Comparison of ENCODE assay signal across 14 cellular contexts in the genomic region with DNA sequence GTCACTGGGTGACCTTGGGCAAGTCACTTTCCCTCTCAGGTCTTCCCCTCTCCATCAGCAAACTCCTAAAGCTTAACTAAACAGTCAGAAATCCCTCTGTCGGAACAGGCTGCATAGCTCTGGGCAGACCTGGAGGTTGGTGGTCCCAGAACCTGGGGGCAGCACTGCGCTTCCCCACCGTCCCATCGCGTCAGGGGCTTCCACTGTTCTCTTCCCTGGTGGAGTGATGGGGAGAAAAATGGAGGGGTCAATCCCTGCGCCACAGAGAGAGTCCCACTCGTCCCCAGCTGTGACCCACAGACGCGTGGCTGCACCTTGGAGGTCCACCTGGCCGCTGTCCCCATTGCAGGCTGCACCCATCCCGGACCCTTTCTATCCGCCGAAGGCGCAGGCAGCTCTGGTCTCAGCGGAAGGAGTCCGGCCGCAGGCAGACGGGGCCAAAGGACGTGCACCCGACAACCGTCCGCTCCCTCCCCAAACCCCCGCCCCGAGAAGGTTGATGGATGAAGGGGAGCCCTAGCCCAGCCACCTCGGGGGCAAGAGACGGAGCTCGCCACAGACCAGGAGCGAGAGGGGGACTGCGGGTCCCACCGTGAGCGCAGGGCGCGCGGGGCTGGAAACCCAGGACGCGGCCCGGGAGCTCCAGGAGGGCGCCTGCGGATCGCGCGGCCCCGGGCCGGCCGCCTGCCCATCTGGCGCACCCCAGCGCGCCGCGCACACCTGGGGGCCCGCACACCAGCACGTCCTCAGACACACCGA. TPM values are rescaled to one million over a fixed set of nuclear protein-coding genes. Genes with fewer than 3 reads are reported as not detected.
DNase-seq lines count a peak whose midpoint lies in the region; FAIRE-seq and TF ChIP-seq lines count a peak whose summit lies in the region.
"Had no signal": no experiment of that assay in that cellular context is flagged by ENCODE, and none has a peak within 500 bp of the region (broad histone marks: within the 10 kb centered on the region; RNA-seq: fewer than 3 reads in every experiment).

No MANE protein-coding gene starts in this region.

- no peak overlapping the region for H3K27ac ChIP-seq in iPS DF 6.9 (ENCODE audit: low read length)
- no peak overlapping the region for H3K27ac ChIP-seq in small intestine (ENCODE audit: low read depth in 1 of 2, low read length in 1 of 2)
- H3K27ac ChIP-seq in tibial nerve, result no peak overlapping the region
- H3K27ac ChIP-seq: Peyer's patch had no signal

- TF ChIP-seq EP300 in Ishikawa (IDR thresholded peaks at IDR 0.05; ENCODE audit: borderline replicate concordance), result no peak
- TF ChIP-seq EP300 in tibial nerve (IDR thresholded peaks at IDR 0.05), result no peak

- no peaks in the 10 kb centered on the region for H3K9me3 Mint-ChIP-seq in progenitor cell of endocrine pancreas (ENCODE audit: low read depth)
- H3K9me3 Mint-ChIP-seq: naive B cell had no signal

- H3K4me3 ChIP-seq in iPS DF 6.9 (ENCODE audit: low read length) (peak overlapping the region; percentile 25; the same call in 1 of the 2 replicates), small intestine (ENCODE audit: low read depth in 1 of 2, low read length in 2 of 2) (peak overlapping the region in 1 of 2 donors; percentile 5), tibial nerve (no peak overlapping the region)

- peaks cover 3% of the 10 kb centered on the region for H3K4me1 Mint-ChIP-seq in progenitor cell of endocrine pancreas (ENCODE audit: low read depth)

- DNase-seq in GM13977 (ENCODE audit: low spot score) (peak; percentile 45), iPS DF 6.9 (ENCODE audit: low read depth, low spot score) (no peak), progenitor cell of endocrine pancreas (ENCODE audit: low spot score, unreplicated experiment) (peak; percentile 8), small intestine (no peak), NCI-H526 treated with DMSO at 0.1 percent for 48 hours (lab: John Stamatoyannopoulos, UW) (no peak), NCI-H345 treated with DMSO at 0.1 percent for 48 hours (lab: John Stamatoyannopoulos, UW; ENCODE audit: unreplicated experiment) (no peak), tibial nerve (ENCODE audit: low spot score in 2 of 2) (no peak)
- DNase-seq: naive B cell had no signal

- H3K27me3 ChIP-seq in iPS DF 6.9 (ENCODE audit: control insufficient read depth, insufficient read depth, low read length) (peaks cover 69% of the 10 kb centered on the region), small intestine (ENCODE audit: control insufficient read depth in 2 of 2, insufficient read depth in 2 of 2, low read length in 2 of 2) (peaks cover 26 to 39% of the 10 kb centered on the region in 2 donors), tibial nerve (peaks cover 0 to 68% of the 10 kb centered on the region in 2 donors)

- in situ Hi-C loops in GM13977 (cut with MboI; ENCODE audit: low pct_unique_long_range_greater_than_20kb, low sequenced_read_pairs, unreplicated experiment), result no loop called here

- no CpG with 5 or more reads among the region's 53 CpGs for whole genome bisulfite sequencing in iPS DF 6.9 (ENCODE audit: insufficient coverage, insufficient read length)
- WGBS in small intestine, 3 donors, result 4 to 6% (median 6%) methylated on average over 39 to 53 of the region's 53 CpGs
- WGBS in tibial nerve, 2 donors, result 7 to 9% methylated on average over 7 to 18 of the region's 53 CpGs

- H3K36me3 ChIP-seq in iPS DF 6.9 (ENCODE audit: control insufficient read depth, insufficient read depth, low read length) (no peaks in the 10 kb centered on the region), small intestine (ENCODE audit: control insufficient read depth in 2 of 2, insufficient read depth in 2 of 2, low read length in 2 of 2) (no peaks in the 10 kb centered on the region), tibial nerve (no peaks in the 10 kb centered on the region)
- H3K36me3 ChIP-seq: Peyer's patch had no signal

- H3K27ac Mint-ChIP-seq in progenitor cell of endocrine pancreas, result no peak overlapping the region

- H3K36me3 Mint-ChIP-seq in progenitor cell of endocrine pancreas (ENCODE audit: insufficient read depth), result no peaks in the 10 kb centered on the region
- H3K36me3 Mint-ChIP-seq: naive B cell had no signal

- no peak for TF ChIP-seq CTCF in GM13977 (IDR thresholded peaks at IDR 0.05; ENCODE audit: extremely low read depth, insufficient read depth, missing control alignments)
- TF ChIP-seq CTCF in progenitor cell of endocrine pancreas (IDR thresholded peaks at IDR 0.05; ENCODE audit: unreplicated experiment), result no peak
- TF ChIP-seq CTCF in tibial nerve (IDR thresholded peaks at IDR 0.05), result no peak

- H3K27me3 Mint-ChIP-seq in progenitor cell of endocrine pancreas, result peaks cover 86% of the 10 kb centered on the region

- no peak for TF ChIP-seq POLR2A in tibial nerve (IDR thresholded peaks at IDR 0.05)

- no peak for TF ChIP-seq RAD21 in Ishikawa (IDR thresholded peaks at IDR 0.05; ENCODE audit: low read depth)

- no peak for FAIRE-seq in small intestine (lab: Jason Lieb, UNC)
- FAIRE-seq: colon had no signal

- no peak overlapping the region for H3K4me3 Mint-ChIP-seq in progenitor cell of endocrine pancreas (ENCODE audit: low read depth)

- peaks cover 11% of the 10 kb centered on the region for H3K4me1 ChIP-seq in iPS DF 6.9 (ENCODE audit: control insufficient read depth, insufficient read depth, low read length)
- H3K4me1 ChIP-seq in small intestine (ENCODE audit: control insufficient read depth in 2 of 2, insufficient read depth in 1 of 2, low read depth in 1 of 2, low read length in 1 of 2), result no peaks in the 10 kb centered on the region
- peaks cover 0 to 30% (median 0%) of the 10 kb centered on the region in 4 donors for H3K4me1 ChIP-seq in tibial nerve

- H3K9me3 ChIP-seq in iPS DF 6.9 (ENCODE audit: control insufficient read depth, insufficient read depth, low read length) (no peaks in the 10 kb centered on the region), small intestine (ENCODE audit: control insufficient read depth, low read depth) (no peaks in the 10 kb centered on the region), tibial nerve (no peaks in the 10 kb centered on the region)
- H3K9me3 ChIP-seq: Peyer's patch had no signal

TF ChIP-seq in Ishikawa, 13 proteins besides CTCF, POLR2A, EP300 and RAD21:
- TF ChIP-seq FOXM1 (IDR thresholded peaks at IDR 0.05; ENCODE audit: borderline replicate concordance, low read depth), result no peak
- TF ChIP-seq, protein P1, sequence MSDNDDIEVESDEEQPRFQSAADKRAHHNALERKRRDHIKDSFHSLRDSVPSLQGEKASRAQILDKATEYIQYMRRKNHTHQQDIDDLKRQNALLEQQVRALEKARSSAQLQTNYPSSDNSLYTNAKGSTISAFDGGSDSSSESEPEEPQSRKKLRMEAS (IDR thresholded peaks at IDR 0.05), result 0 out of 2 replicates have a peak, but pooled peaks have one; percentile 9
- TF ChIP-seq TCF12 (IDR thresholded peaks at IDR 0.05; ENCODE audit: low read depth), result no peak; the same call in 1 of the 2 replicates
- TF ChIP-seq CEBPB (IDR thresholded peaks at IDR 0.05), result no peak

RNA-seq across cellular contexts. Expression of gene WNT3A, which starts 0.6 kb away (rescaled TPM):
- total RNA-seq in progenitor cell of endocrine pancreas, result not detected in 2 replicates
- not detected for polyA plus RNA-seq in small intestine
- total RNA-seq in tibial nerve, result not detected
- total RNA-seq: kidney epithelial cell, LHCN-M2, Peyer's patch, temporal lobe had no signal

RNA-seq across cellular contexts. Expression of gene WNT9A, which starts 58.5 kb away (rescaled TPM):
- total RNA-seq in progenitor cell of endocrine pancreas (1.2 TPM in 2 replicates), tibial nerve (10 to 100 TPM in 1 of 4 donors, 1 to 10 TPM in 3; 5.1 to 12.8 (median 8.5) TPM)
- polyA plus RNA-seq in small intestine, result 1 to 10 TPM in 1 of 3 donors, under 1 TPM in 2; 0.27 to 1.9 (median 0.45) TPM

Comparison
In these comparisons a context has a peak if more than half of its experiments do, and no peak if none do; other contexts are left out.
1. DNase-seq: peak in GM13977 (single experiment) and progenitor cell of endocrine pancreas (single experiment); none in iPS DF 6.9 (single experiment), small intestine (single experiment), NCI-H526 treated with DMSO at 0.1 percent for 48 hours (single experiment), NCI-H345 treated with DMSO at 0.1 percent for 48 hours (single experiment) and tibial nerve (0 of 2).